8 cellular contexts compared by ENCODE assay signal in genomic region chr11:61814958-61815789, GRCh38. TPM values are rescaled to one million over a fixed set of nuclear protein-coding genes. Genes with fewer than 3 reads are reported as not detected.
DNase-seq lines count a peak whose midpoint lies in the region; ATAC-seq and TF ChIP-seq lines count a peak whose summit lies in the region.

No MANE protein-coding gene starts in this region.

- peak overlapping the region; percentile 96 for H2AFZ ChIP-seq in osteoblast (ENCODE audit: low read length)

- H3K27me3 ChIP-seq in osteoblast (ENCODE audit: insufficient read depth, low read length) = no peaks in the 10 kb centered on the region

- H4K20me1 ChIP-seq in osteoblast (ENCODE audit: insufficient read depth, low read length) = no peaks in the 10 kb centered on the region

- peaks cover 25% of the 10 kb centered on the region for H3K4me1 ChIP-seq in osteoblast (ENCODE audit: insufficient read depth, low read length)

- H3K27ac ChIP-seq in KOPT-K1 (ENCODE audit: low read depth, low read length, poor library complexity, severe bottlenecking) (peak overlapping the region; percentile 95), osteoblast (ENCODE audit: low read depth, low read length) (peak overlapping the region; percentile 93)

- peaks cover 42% of the 10 kb centered on the region for H3K36me3 ChIP-seq in KOPT-K1 (ENCODE audit: insufficient read depth, low read length)
- H3K36me3 ChIP-seq in osteoblast (ENCODE audit: insufficient read depth, low read length) = peaks cover 10% of the 10 kb centered on the region

- TF ChIP-seq CTCF in osteoblast (IDR thresholded peaks at IDR 0.05; ENCODE audit: extremely low read depth, low read depth, low read length) = no peak

- H3K79me2 ChIP-seq in osteoblast (ENCODE audit: insufficient read depth, low read length) = peaks cover 11% of the 10 kb centered on the region

- intact Hi-C loops in cardiac septum (cut with DNase I) = loop anchor here (2.0 to 5.0 kb wide), 4 partner anchors 57 to 292 kb away; partner anchors contain the start of genes FADS3 and FTH1

- ATAC-seq in GM21786 (IDR thresholded peaks at IDR 0.05; ENCODE audit: unreplicated experiment) (peak; percentile 48), HG03159 (IDR thresholded peaks at IDR 0.05; ENCODE audit: unreplicated experiment) (no peak)

- H3K4me3 ChIP-seq in osteoblast (ENCODE audit: insufficient read depth, low read length) = peak overlapping the region; percentile 92

- H3K9me3 ChIP-seq in KOPT-K1 (ENCODE audit: insufficient read depth, low read length, poor library complexity, severe bottlenecking) (no peaks in the 10 kb centered on the region), osteoblast (ENCODE audit: low read depth, low read length) (no peaks in the 10 kb centered on the region)

- peak overlapping the region; percentile 98 for H3K4me2 ChIP-seq in osteoblast (ENCODE audit: insufficient read depth, low read length)

- DNase-seq in ELR (ENCODE audit: low read depth) = peak; percentile 97
- peak; percentile 96 for DNase-seq in RPMI7951 (ENCODE audit: low read depth)
- peak; percentile 82 to 99 (median 95) for DNase-seq in amygdala (lab: John Stamatoyannopoulos, UW)
- peak; percentile 98 for DNase-seq in cardiac septum (ENCODE audit: low spot score)
- peak; percentile 100 for DNase-seq in osteoblast (ENCODE audit: insufficient read length, low spot score, missing footprints)

RNA-seq across cellular contexts. Expression of gene FADS1, which starts 1.6 kb away (rescaled TPM):
- total RNA-seq in RPMI7951 (2014; rRNA removed; shearing (Covaris generic)) = 40.8 and 50.6 TPM in 2 replicates
- total RNA-seq in cardiac septum (34.0 TPM), osteoblast (303 and 323 TPM in 2 replicates)

RNA-seq across cellular contexts. Expression of gene FADS2, which starts 12.9 kb away (rescaled TPM):
- 42.3 and 48.8 TPM in 2 replicates for total RNA-seq in RPMI7951 (2014; rRNA removed; shearing (Covaris generic))
- total RNA-seq in cardiac septum (25.8 TPM), osteoblast (258 and 275 TPM in 2 replicates)

RNA-seq across cellular contexts. Expression of gene FEN1, which starts 22.5 kb away (rescaled TPM):
- total RNA-seq in RPMI7951 (2014; rRNA removed; shearing (Covaris generic)) = 75.8 and 97.4 TPM in 2 replicates
- 5.8 TPM for total RNA-seq in cardiac septum
- 7.7 and 9.0 TPM in 2 replicates for total RNA-seq in osteoblast

RNA-seq across cellular contexts. Expression of gene TMEM258, which starts 22.8 kb away (rescaled TPM):
- 158 and 203 TPM in 2 replicates for total RNA-seq in RPMI7951 (2014; rRNA removed; shearing (Covaris generic))
- 97.1 TPM for total RNA-seq in cardiac septum
- total RNA-seq in osteoblast = 63.3 and 81.9 TPM in 2 replicates
